16 cellular contexts compared by ENCODE assay signal in the genomic region with DNA sequence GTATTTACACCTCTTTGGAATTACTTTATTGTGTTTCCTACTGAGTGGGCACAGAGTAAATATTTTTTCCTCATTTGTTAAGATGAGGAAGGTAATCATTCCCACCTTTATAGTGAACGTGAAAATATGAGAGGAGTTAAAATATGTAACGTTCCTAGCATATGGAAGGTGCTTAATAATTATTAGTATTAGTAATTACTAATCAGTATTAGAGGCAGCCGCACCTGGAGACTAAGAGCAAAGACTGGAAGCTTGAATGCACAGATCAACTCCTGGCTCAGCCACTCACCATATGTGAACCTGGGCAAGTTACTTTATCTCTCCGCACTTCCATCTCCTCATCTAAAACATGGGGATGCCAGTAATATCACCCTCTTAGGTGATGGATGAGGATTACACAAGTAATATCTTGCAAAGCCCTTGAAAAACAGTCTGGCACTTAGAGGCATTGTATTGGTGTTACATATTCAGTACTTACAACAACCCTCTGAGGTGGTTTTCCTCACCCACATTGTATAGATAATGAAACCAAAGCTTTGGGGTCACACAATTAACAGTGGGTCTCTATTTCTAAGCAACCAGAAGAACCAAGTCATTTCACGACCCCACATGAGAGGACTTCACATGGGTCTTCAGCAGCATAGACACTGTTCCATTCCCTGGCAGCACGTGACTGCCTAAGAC.
"Had no signal": no experiment of that assay in that cellular context is flagged by ENCODE, and none has a peak within 500 bp of the region (broad histone marks: within the 10 kb centered on the region; RNA-seq: fewer than 3 reads in every experiment).

No MANE protein-coding gene starts in this region.

- FAIRE-seq: colon had no signal

- H3K27me3 ChIP-seq: adrenal gland, esophagus muscularis mucosa, sigmoid colon, thyroid gland had no signal

- DNase-seq: activated CD4-positive, alpha-beta T cell treated with anti-CD3 and anti-CD28 coated beads, Interleukin-2, amount 50 U/mL, for 48 hours; activated effector memory CD4-positive, alpha-beta T cell treated with anti-CD3 and anti-CD28 coated beads, Interleukin-2, amount 50 U/mL, for 16 hours; activated T-cell treated with anti-CD3 and anti-CD28 coated beads, Interleukin-2, amount 50 U/mL, for 4 hours; adrenal gland; islet precursor cell; naive B cell; sigmoid colon; spleen; T1000; thyroid gland had no signal

- ATAC-seq: activated T-cell treated with anti-CD3 and anti-CD28 coated beads, Interleukin-2, amount 50 U/mL, for 4 hours; stimulated activated effector memory CD8-positive, alpha-beta T cell treated with anti-CD3 and anti-CD28 coated beads, Interleukin-12 subunit alpha, Interleukin-12 subunit beta, amount 100 ng/mL, for 72 hours had no signal

- H3K4me3 ChIP-seq: adrenal gland, esophagus muscularis mucosa, neural progenitor cell, sigmoid colon, spleen, thyroid gland had no signal

- H3K27ac ChIP-seq: adrenal gland, esophagus muscularis mucosa, neural progenitor cell, parathyroid adenoma, sigmoid colon, spleen, VCaP had no signal
